ENCODE assay signal across 34 cellular contexts in genomic region chr10:29127037-29127436, GRCh38.
"Had no signal": no experiment of that assay in that cellular context is flagged by ENCODE, and none has a peak within 500 bp of the region (broad histone marks: within the 10 kb centered on the region; RNA-seq: fewer than 3 reads in every experiment).

No MANE protein-coding gene starts in this region.

- H3K9me3 ChIP-seq: Peyer's patch had no signal

- H3K4me1 Mint-ChIP-seq: activated B cell treated with CpG ODN at 0.5 μM for 24 hours; activated CD4-positive, alpha-beta T cell treated with anti-CD3 and anti-CD28 coated beads, Interleukin-2, amount 10 ng/mL, durations not matched to agents 24 days and 14 days; activated naive CD8-positive, alpha-beta T cell treated with anti-CD3 and anti-CD28 coated beads, Interleukin-2, amount 50 U/mL, for 24 hours had no signal

- H3K27ac Mint-ChIP-seq: activated B cell treated with CpG ODN at 0.5 μM for 24 hours; activated CD4-positive, alpha-beta T cell treated with anti-CD3 and anti-CD28 coated beads, Interleukin-2, amount 10 ng/mL, durations not matched to agents 24 days and 14 days; activated CD8-positive, alpha-beta T cell treated with anti-CD3 and anti-CD28 coated beads for 36 hours; activated naive CD4-positive, alpha-beta T cell treated with anti-CD3 and anti-CD28 coated beads for 36 hours; activated naive CD8-positive, alpha-beta T cell; activated naive CD8-positive, alpha-beta T cell treated with anti-CD3 and anti-CD28 coated beads, Interleukin-2, amount 50 U/mL, for 24 hours; activated T-cell treated with anti-CD3 and anti-CD28 coated beads, Interleukin-2, amount 50 U/mL, for 24 hours; activated T-helper 2 cell treated with anti-CD3 and anti-CD28 coated beads, Interferon-gamma antibody, Interleukin-2, Interleukin-4, amounts not matched to agents 10 μg/mL and 5 μg/mL and 100 μg/mL, durations not matched to agents 14 hours and 24 hours and 36 hours; brain had no signal

- H3K4me3 ChIP-seq: Peyer's patch had no signal

- H3K4me1 ChIP-seq: Peyer's patch had no signal

- DNase-seq: activated B cell treated with CpG ODN at 0.5 μM for 24 hours; activated CD4-positive, alpha-beta T cell treated with anti-CD3 and anti-CD28 coated beads for 1 hour; activated CD4-positive, alpha-beta T cell treated with anti-CD3 and anti-CD28 coated beads, Interleukin-2, amount 10 ng/mL, durations not matched to agents 24 days and 14 days; activated CD4-positive, alpha-beta T cell treated with anti-CD3 and anti-CD28 coated beads, Interleukin-2, amount 50 U/mL, for 4 hours; activated CD8-positive, alpha-beta T cell treated with anti-CD3 and anti-CD28 coated beads for 36 hours; activated gamma-delta T cell; activated naive CD4-positive, alpha-beta T cell treated with anti-CD3 and anti-CD28 coated beads for 36 hours; activated naive CD8-positive, alpha-beta T cell treated with anti-CD3 and anti-CD28 coated beads, Interleukin-2, amount 50 U/mL, for 24 hours; activated T-cell treated with anti-CD3 and anti-CD28 coated beads, Interleukin-2, amount 50 U/mL, for 24 hours; anterior cingulate cortex; caudate nucleus; Karpas-422; KBM-7; NCI-H1048; NCI-H1105 treated with DMSO at 0.1 percent for 48 hours; NCI-H1436; NCI-H1694; NCI-H1930; NCI-H2081 treated with DMSO at 0.1 percent for 48 hours; NCI-H345; NCI-H524 treated with DMSO at 0.1 percent for 48 hours; NK-92 treated with Interleukin-12 subunit alpha and Interleukin-12 subunit beta, amount 100 ng/mL, for 24 hours; PC-3; Peyer's patch; RPMI8226; SIG-M5; T-helper 1 cell; T-helper 2 cell; T-helper 9 cell had no signal

- H3K36me3 Mint-ChIP-seq: activated naive CD8-positive, alpha-beta T cell; brain had no signal

- H3K9me3 Mint-ChIP-seq: activated B cell treated with CpG ODN at 0.5 μM for 24 hours; activated CD4-positive, alpha-beta T cell treated with anti-CD3 and anti-CD28 coated beads, Interleukin-2, amount 10 ng/mL, durations not matched to agents 24 days and 14 days; activated CD8-positive, alpha-beta T cell treated with anti-CD3 and anti-CD28 coated beads for 36 hours; activated naive CD4-positive, alpha-beta T cell treated with anti-CD3 and anti-CD28 coated beads for 36 hours; activated naive CD8-positive, alpha-beta T cell treated with anti-CD3 and anti-CD28 coated beads, Interleukin-2, amount 50 U/mL, for 24 hours; activated T-cell treated with anti-CD3 and anti-CD28 coated beads, Interleukin-2, amount 50 U/mL, for 24 hours; activated T-helper 2 cell treated with anti-CD3 and anti-CD28 coated beads, Interferon-gamma antibody, Interleukin-2, Interleukin-4, amounts not matched to agents 10 μg/mL and 5 μg/mL and 100 μg/mL, durations not matched to agents 14 hours and 24 hours and 36 hours had no signal

- H3K27me3 ChIP-seq: Peyer's patch had no signal

- ATAC-seq: activated CD8-positive, alpha-beta T cell treated with anti-CD3 and anti-CD28 coated beads for 36 hours; activated naive CD8-positive, alpha-beta T cell treated with anti-CD3 and anti-CD28 coated beads, Interleukin-2, amount 50 U/mL, for 24 hours; PC-3; SK-N-SH treated with all-trans-retinoic acid at 6 μM for 48 hours had no signal

- H3K36me3 ChIP-seq: Peyer's patch had no signal

- H3K4me3 Mint-ChIP-seq: activated B cell treated with CpG ODN at 0.5 μM for 24 hours; activated CD4-positive, alpha-beta T cell treated with anti-CD3 and anti-CD28 coated beads, Interleukin-2, amount 10 ng/mL, durations not matched to agents 24 days and 14 days; activated CD8-positive, alpha-beta T cell treated with anti-CD3 and anti-CD28 coated beads for 36 hours; activated naive CD4-positive, alpha-beta T cell treated with anti-CD3 and anti-CD28 coated beads for 36 hours; activated naive CD8-positive, alpha-beta T cell; activated naive CD8-positive, alpha-beta T cell treated with anti-CD3 and anti-CD28 coated beads, Interleukin-2, amount 50 U/mL, for 24 hours; activated T-cell treated with anti-CD3 and anti-CD28 coated beads, Interleukin-2, amount 50 U/mL, for 24 hours; brain had no signal

- H3K27ac ChIP-seq: Peyer's patch, VCaP had no signal
